In genomic region chr14:30444451-30444850, GRCh38 we compare ENCODE assay signal across 19 cellular contexts.
DNase-seq lines count a peak whose midpoint lies in the region; ATAC-seq and TF ChIP-seq lines count a peak whose summit lies in the region.
"Had no signal": no experiment of that assay in that cellular context is flagged by ENCODE, and none has a peak within 500 bp of the region (broad histone marks: within the 10 kb centered on the region; RNA-seq: fewer than 3 reads in every experiment).

No MANE protein-coding gene starts in this region.

- no peak overlapping the region for H3K9ac ChIP-seq in neural cell (ENCODE audit: low read length)
- H3K9ac ChIP-seq: BLaER1 treated with 17β-estradiol and CSF1 and Interleukin-3, amounts not matched to agents 10 nM and 100 nM had no signal

- H3K36me3 Mint-ChIP-seq in brain, result no peaks in the 10 kb centered on the region
- H3K36me3 Mint-ChIP-seq: CD8-positive, alpha-beta T cell had no signal

- peak overlapping the region in 4 of 5 experiments; percentile 25 to 92 (median 46) for H3K27ac Mint-ChIP-seq in brain
- H3K27ac Mint-ChIP-seq: B cell; CD4-positive, alpha-beta T cell; CD8-positive, alpha-beta T cell had no signal

- H4K20me1 ChIP-seq in neural cell (ENCODE audit: insufficient read depth), result no peaks in the 10 kb centered on the region
- H4K20me1 ChIP-seq: BLaER1 treated with 17β-estradiol and CSF1 and Interleukin-3, amounts not matched to agents 10 nM and 100 nM had no signal

- H2AFZ ChIP-seq in neural cell (ENCODE audit: low read depth, low read length), result peak overlapping the region; percentile 15

- no peaks in the 10 kb centered on the region for H3K27me3 ChIP-seq in neural cell (ENCODE audit: insufficient read depth, low read depth, low read length)
- no peaks in the 10 kb centered on the region for H3K27me3 ChIP-seq in effector memory CD4-positive, alpha-beta T cell (replicated peaks; ENCODE audit: control insufficient read depth, insufficient read depth, low read length, poor library complexity, severe bottlenecking)
- H3K27me3 ChIP-seq: BLaER1 treated with 17β-estradiol and CSF1 and Interleukin-3, amounts not matched to agents 10 nM and 100 nM had no signal

- ATAC-seq in GM18909 (IDR thresholded peaks at IDR 0.05; ENCODE audit: poor library complexity, unreplicated experiment), result no peak
- ATAC-seq: A549; CD8-positive, alpha-beta T cell had no signal

- H3K9me3 ChIP-seq in neural cell (ENCODE audit: low read length), result no peaks in the 10 kb centered on the region
- no peaks in the 10 kb centered on the region for H3K9me3 ChIP-seq in effector memory CD4-positive, alpha-beta T cell (ENCODE audit: control insufficient read depth, low read length)
- H3K9me3 ChIP-seq: A549; BLaER1 treated with 17β-estradiol and CSF1 and Interleukin-3, amounts not matched to agents 10 nM and 100 nM; Caco-2 had no signal

- peaks cover 3% of the 10 kb centered on the region for H3K27me3 Mint-ChIP-seq in brain

- no peaks in the 10 kb centered on the region for H3K4me1 ChIP-seq in effector memory CD4-positive, alpha-beta T cell (ENCODE audit: control insufficient read depth, insufficient read depth, low read length, poor library complexity, severe bottlenecking)
- H3K4me1 ChIP-seq: A549; BLaER1 treated with 17β-estradiol and CSF1 and Interleukin-3, amounts not matched to agents 10 nM and 100 nM; Caco-2 had no signal

- no peaks in the 10 kb centered on the region for H3K36me3 ChIP-seq in neural cell (ENCODE audit: insufficient read depth, low read length)
- no peaks in the 10 kb centered on the region for H3K36me3 ChIP-seq in effector memory CD4-positive, alpha-beta T cell (ENCODE audit: control insufficient read depth, insufficient read depth, low read length)
- H3K36me3 ChIP-seq: BLaER1 treated with 17β-estradiol and CSF1 and Interleukin-3, amounts not matched to agents 10 nM and 100 nM had no signal

- no peaks in the 10 kb centered on the region for H3K9me3 Mint-ChIP-seq in brain
- H3K9me3 Mint-ChIP-seq: CD4-positive, alpha-beta T cell; CD8-positive, alpha-beta T cell had no signal

- H3K9me2 ChIP-seq in neural cell (ENCODE audit: insufficient read depth, low read length), result no peaks in the 10 kb centered on the region

- no peak overlapping the region for H3K27ac ChIP-seq in neural cell (ENCODE audit: low read length)
- no peak overlapping the region for H3K27ac ChIP-seq in effector memory CD4-positive, alpha-beta T cell (ENCODE audit: insufficient read depth, low read length, poor library complexity, severe bottlenecking)
- H3K27ac ChIP-seq: 22Rv1; A549; BLaER1 treated with 17β-estradiol and CSF1 and Interleukin-3, amounts not matched to agents 10 nM and 100 nM; C4-2B had no signal

- TF ChIP-seq CTCF in brain (conservative IDR thresholded peaks at IDR 0.05), result no peak
- no peak for TF ChIP-seq CTCF in neural cell (IDR thresholded peaks at IDR 0.05; ENCODE audit: poor library complexity, severe bottlenecking)

- TF ChIP-seq RAD21 in neural cell (conservative IDR thresholded peaks at IDR 0.05), result no peak

- no peak for TF ChIP-seq EP300 in neural cell (conservative IDR thresholded peaks at IDR 0.05; ENCODE audit: poor library complexity, severe bottlenecking)

- peak; percentile 28 for DNase-seq in NCI-H146 treated with DMSO at 0.1 percent for 48 hours (lab: John Stamatoyannopoulos, UW; ENCODE audit: unreplicated experiment)
- DNase-seq in NCI-H146 (lab: John Stamatoyannopoulos, UW), result no peak
- DNase-seq in NCI-H69 (lab: John Stamatoyannopoulos, UW), result peak; percentile 67
- no peak for DNase-seq in effector memory CD4-positive, alpha-beta T cell
- DNase-seq: AML-193; Caco-2; Calu3; CD4-positive, alpha-beta T cell; CD8-positive, alpha-beta T cell; DMS79 treated with DMSO at 0.1 percent for 48 hours; GF-D8 had no signal

- peaks cover 3% of the 10 kb centered on the region for H3F3A ChIP-seq in neural cell (ENCODE audit: insufficient read depth, low read length, poor library complexity, severe bottlenecking)

- H3K4me2 ChIP-seq in neural cell (ENCODE audit: low read length), result no peak overlapping the region
- H3K4me2 ChIP-seq: A549; BLaER1 treated with 17β-estradiol and CSF1 and Interleukin-3, amounts not matched to agents 10 nM and 100 nM had no signal

- peaks cover 92% of the 10 kb centered on the region for H3K4me1 Mint-ChIP-seq in brain
- H3K4me1 Mint-ChIP-seq: B cell had no signal

- no peak overlapping the region for H3K4me3 ChIP-seq in neural cell (ENCODE audit: low read length)
- H3K4me3 ChIP-seq in effector memory CD4-positive, alpha-beta T cell (ENCODE audit: insufficient read depth, low read depth, low read length, poor library complexity, severe bottlenecking), result no peak overlapping the region
- H3K4me3 ChIP-seq: A549; BLaER1 treated with 17β-estradiol and CSF1 and Interleukin-3, amounts not matched to agents 10 nM and 100 nM had no signal

- peaks cover 21% of the 10 kb centered on the region for H3K79me2 ChIP-seq in neural cell (replicated peaks; ENCODE audit: insufficient read depth, low read length)

- H3K4me3 Mint-ChIP-seq in brain, result peak overlapping the region in 1 of 5 experiments; percentile 40
- H3K4me3 Mint-ChIP-seq: B cell; CD4-positive, alpha-beta T cell; CD8-positive, alpha-beta T cell had no signal

TF ChIP-seq in neural cell, 6 proteins besides CTCF, POLR2A, EP300 and RAD21:
- TF ChIP-seq, protein P1, sequence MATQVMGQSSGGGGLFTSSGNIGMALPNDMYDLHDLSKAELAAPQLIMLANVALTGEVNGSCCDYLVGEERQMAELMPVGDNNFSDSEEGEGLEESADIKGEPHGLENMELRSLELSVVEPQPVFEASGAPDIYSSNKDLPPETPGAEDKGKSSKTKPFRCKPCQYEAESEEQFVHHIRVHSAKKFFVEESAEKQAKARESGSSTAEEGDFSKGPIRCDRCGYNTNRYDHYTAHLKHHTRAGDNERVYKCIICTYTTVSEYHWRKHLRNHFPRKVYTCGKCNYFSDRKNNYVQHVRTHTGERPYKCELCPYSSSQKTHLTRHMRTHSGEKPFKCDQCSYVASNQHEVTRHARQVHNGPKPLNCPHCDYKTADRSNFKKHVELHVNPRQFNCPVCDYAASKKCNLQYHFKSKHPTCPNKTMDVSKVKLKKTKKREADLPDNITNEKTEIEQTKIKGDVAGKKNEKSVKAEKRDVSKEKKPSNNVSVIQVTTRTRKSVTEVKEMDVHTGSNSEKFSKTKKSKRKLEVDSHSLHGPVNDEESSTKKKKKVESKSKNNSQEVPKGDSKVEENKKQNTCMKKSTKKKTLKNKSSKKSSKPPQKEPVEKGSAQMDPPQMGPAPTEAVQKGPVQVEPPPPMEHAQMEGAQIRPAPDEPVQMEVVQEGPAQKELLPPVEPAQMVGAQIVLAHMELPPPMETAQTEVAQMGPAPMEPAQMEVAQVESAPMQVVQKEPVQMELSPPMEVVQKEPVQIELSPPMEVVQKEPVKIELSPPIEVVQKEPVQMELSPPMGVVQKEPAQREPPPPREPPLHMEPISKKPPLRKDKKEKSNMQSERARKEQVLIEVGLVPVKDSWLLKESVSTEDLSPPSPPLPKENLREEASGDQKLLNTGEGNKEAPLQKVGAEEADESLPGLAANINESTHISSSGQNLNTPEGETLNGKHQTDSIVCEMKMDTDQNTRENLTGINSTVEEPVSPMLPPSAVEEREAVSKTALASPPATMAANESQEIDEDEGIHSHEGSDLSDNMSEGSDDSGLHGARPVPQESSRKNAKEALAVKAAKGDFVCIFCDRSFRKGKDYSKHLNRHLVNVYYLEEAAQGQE (IDR thresholded peaks at IDR 0.05; ENCODE audit: borderline replicate concordance), result no peak
- TF ChIP-seq MXI1 (conservative IDR thresholded peaks at IDR 0.05; ENCODE audit: poor library complexity, severe bottlenecking), result no peak
- TF ChIP-seq EZH2 (IDR thresholded peaks at IDR 0.05; ENCODE audit: borderline replicate concordance, insufficient read depth, low read length, poor library complexity, severe bottlenecking), result no peak
- TF ChIP-seq POLR2AphosphoS5 (IDR thresholded peaks at IDR 0.05), result no peak
- no peak for TF ChIP-seq SMC3 (conservative IDR thresholded peaks at IDR 0.05; ENCODE audit: poor library complexity)
- no peak for TF ChIP-seq TAF1 (IDR thresholded peaks at IDR 0.05; ENCODE audit: low read depth)

Comparison
In these comparisons a context has a peak if more than half of its experiments do, and no peak if none do; other contexts are left out.
1. DNase-seq: peak in NCI-H146 treated with DMSO at 0.1 percent for 48 hours (single experiment) and NCI-H69 (single experiment); none in NCI-H146 (single experiment) and effector memory CD4-positive, alpha-beta T cell (0 of 3).